19 cellular contexts compared by ENCODE assay signal in genomic region chr5:56561455-56561854, GRCh38.
DNase-seq lines count a peak whose midpoint lies in the region; ATAC-seq and TF ChIP-seq lines count a peak whose summit lies in the region.
"Had no signal": no experiment of that assay in that cellular context is flagged by ENCODE, and none has a peak within 500 bp of the region (broad histone marks: within the 10 kb centered on the region; RNA-seq: fewer than 3 reads in every experiment).

No MANE protein-coding gene starts in this region.

- ATAC-seq in HG02973 (IDR thresholded peaks at IDR 0.05; ENCODE audit: unreplicated experiment) (no peak), GM18511 (IDR thresholded peaks at IDR 0.05; ENCODE audit: unreplicated experiment) (no peak)
- ATAC-seq: GM12878 had no signal

- no peaks in the 10 kb centered on the region for H3K36me3 Mint-ChIP-seq in chondrocyte (ENCODE audit: low read depth)

- H3K27ac ChIP-seq in esophagus squamous epithelium = peak overlapping the region; percentile 37 to 73 (median 54)
- H3K27ac ChIP-seq: GM23248 had no signal

- no peak overlapping the region for H3K4me3 Mint-ChIP-seq in chondrocyte (ENCODE audit: unreplicated experiment)
- H3K4me3 Mint-ChIP-seq: CD4-positive, CD25-positive, alpha-beta regulatory T cell; CD8-positive, alpha-beta memory T cell had no signal

- H3K27ac Mint-ChIP-seq in chondrocyte (ENCODE audit: unreplicated experiment) = peak overlapping the region; percentile 27
- H3K27ac Mint-ChIP-seq: CD4-positive, CD25-positive, alpha-beta regulatory T cell had no signal

- TF ChIP-seq CTCF in chondrocyte (IDR thresholded peaks at IDR 0.05) (no peak), esophagus squamous epithelium (IDR thresholded peaks at IDR 0.05) (no peak)

- no peak overlapping the region for H3K4me3 ChIP-seq in esophagus squamous epithelium
- H3K4me3 ChIP-seq: GM12878, GM23248, HAP-1 had no signal

- intact Hi-C loops in esophagus squamous epithelium (cut with DNase I) = no loop called here

- H3K9me3 ChIP-seq in esophagus squamous epithelium = no peaks in the 10 kb centered on the region
- H3K9me3 ChIP-seq: BE2C, HAP-1 had no signal

- WGBS in esophagus squamous epithelium, 2 donors = 44 to 48% methylated on average over 2 of the region's 2 CpGs

- H3K4me1 Mint-ChIP-seq in chondrocyte (ENCODE audit: low read depth) = peaks cover 31% of the 10 kb centered on the region

- H3K27me3 Mint-ChIP-seq in chondrocyte (ENCODE audit: low read depth) = no peaks in the 10 kb centered on the region

- no peak for TF ChIP-seq POLR2A in esophagus squamous epithelium (IDR thresholded peaks at IDR 0.05)

- DNase-seq in NCI-H69 (lab: John Stamatoyannopoulos, UW) (peak; percentile 33), chondrocyte (ENCODE audit: low spot score) (no peak), esophagus squamous epithelium (lab: John Stamatoyannopoulos, UW) (no peak), NCI-H1436 (lab: John Stamatoyannopoulos, UW) (no peak)
- DNase-seq: ACHN; BE2C; C1 segment of cervical spinal cord; CD4-positive, CD25-positive, alpha-beta regulatory T cell; CD8-positive, alpha-beta memory T cell; COR-L47; DMS 273 treated with DMSO at 0.1 percent for 48 hours; DMS53; DND-41; EL; GM23248 had no signal

- H3K9me3 Mint-ChIP-seq in chondrocyte (ENCODE audit: low read depth) = no peaks in the 10 kb centered on the region
- H3K9me3 Mint-ChIP-seq: CD8-positive, alpha-beta memory T cell had no signal

- no peaks in the 10 kb centered on the region for H3K36me3 ChIP-seq in esophagus squamous epithelium
- H3K36me3 ChIP-seq: BE2C, HAP-1 had no signal

- H3K4me1 ChIP-seq in esophagus squamous epithelium = peaks cover 6 to 50% (median 22%) of the 10 kb centered on the region in 3 donors
- H3K4me1 ChIP-seq: HAP-1 had no signal

- no peaks in the 10 kb centered on the region for H3K27me3 ChIP-seq in esophagus squamous epithelium
- H3K27me3 ChIP-seq: BE2C had no signal
